ENCODE assay signal across 8 cellular contexts in genomic region chr6:136288566-136289326, GRCh38. TPM values are rescaled to one million over a fixed set of nuclear protein-coding genes. Genes with fewer than 3 reads are reported as not detected.
DNase-seq lines count a peak whose midpoint lies in the region; ATAC-seq and TF ChIP-seq lines count a peak whose summit lies in the region.

No MANE protein-coding gene starts in this region.

- peak; percentile 63 for ATAC-seq in naive thymus-derived CD8-positive, alpha-beta T cell
- ATAC-seq in stimulated activated naive B cell treated with anti-CD40 and anti-IgM and Interleukin-4, amounts not matched to agents 10 μg/mL and 1 μg/mL and 100 μg/mL, for 72 hours (replicated peaks): peak; percentile 38 to 39

- H3K9me3 ChIP-seq in Peyer's patch: no peaks in the 10 kb centered on the region

- peak; percentile 97 for DNase-seq in CD1c-positive myeloid dendritic cell (ENCODE audit: extremely low spot score)
- DNase-seq in GM20000 (ENCODE audit: low spot score): peak; percentile 33
- peak; percentile 84 for DNase-seq in HT1080 (ENCODE audit: low read depth)
- peak; percentile 80 to 92 (median 84) for DNase-seq in Peyer's patch
- peak; percentile 81 for DNase-seq in activated T-helper 9 cell treated with anti-CD3 and anti-CD28 coated beads, Interleukin-2, amount 50 U/mL, for 16 hours (ENCODE audit: low read depth)
- peak; percentile 96 for DNase-seq in fibroblast of peridontal ligament (ENCODE audit: extremely low read depth)
- peak; percentile 75 to 98 (median 94) for DNase-seq in naive thymus-derived CD8-positive, alpha-beta T cell
- peak; percentile 55 for DNase-seq in stimulated activated naive B cell treated with anti-CD40 and anti-IgM and Interleukin-4, amounts not matched to agents 10 μg/mL and 1 μg/mL and 100 μg/mL, for 72 hours

- peak overlapping the region; percentile 99 to 100 (median 100) for H3K27ac ChIP-seq in Peyer's patch

- H3K27me3 ChIP-seq in Peyer's patch: no peaks in the 10 kb centered on the region

- peaks cover 0 to 10% (median 0%) of the 10 kb centered on the region in 5 donors for H3K27me3 Mint-ChIP-seq in naive thymus-derived CD8-positive, alpha-beta T cell
- no peaks in the 10 kb centered on the region for H3K27me3 Mint-ChIP-seq in stimulated activated naive B cell treated with anti-CD40 and anti-IgM and Interleukin-4, amounts not matched to agents 10 μg/mL and 1 μg/mL and 100 μg/mL, for 72 hours

- peak overlapping the region; percentile 87 to 99 (median 94) for H3K4me3 ChIP-seq in Peyer's patch

- H3K4me1 Mint-ChIP-seq in naive thymus-derived CD8-positive, alpha-beta T cell: peaks cover 25 to 68% (median 62%) of the 10 kb centered on the region in 4 donors
- H3K4me1 Mint-ChIP-seq in stimulated activated naive B cell treated with anti-CD40 and anti-IgM and Interleukin-4, amounts not matched to agents 10 μg/mL and 1 μg/mL and 100 μg/mL, for 72 hours: peaks cover 27 to 43% of the 10 kb centered on the region in 2 donors

- H3K4me3 Mint-ChIP-seq in naive thymus-derived CD8-positive, alpha-beta T cell: peak overlapping the region; percentile 95 to 100 (median 99)
- H3K4me3 Mint-ChIP-seq in stimulated activated naive B cell treated with anti-CD40 and anti-IgM and Interleukin-4, amounts not matched to agents 10 μg/mL and 1 μg/mL and 100 μg/mL, for 72 hours: peak overlapping the region; percentile 96 to 99

- peak; percentile 18 to 65 for TF ChIP-seq POLR2A in Peyer's patch (IDR thresholded peaks at IDR 0.05)

- POLR2A ChIA-PET in naive thymus-derived CD8-positive, alpha-beta T cell (lab: Charles Lee): interaction anchor here (0.5 to 5.0 kb wide), 23 partner anchors 11 to 1267 kb away, joined by 3 to 127 read pairs (median 5); partner anchors contain the start of genes AHI1, HBS1L, MAP3K5 and MAP7

- peaks cover 0 to 5% (median 0%) of the 10 kb centered on the region in 9 donors for H3K9me3 Mint-ChIP-seq in naive thymus-derived CD8-positive, alpha-beta T cell
- no peaks in the 10 kb centered on the region for H3K9me3 Mint-ChIP-seq in stimulated activated naive B cell treated with anti-CD40 and anti-IgM and Interleukin-4, amounts not matched to agents 10 μg/mL and 1 μg/mL and 100 μg/mL, for 72 hours

- TF ChIP-seq CTCF in GM20000 (IDR thresholded peaks at IDR 0.05; ENCODE audit: extremely low read depth, missing control alignments): no peak
- peak; percentile 23 to 60 (median 41) for TF ChIP-seq CTCF in Peyer's patch (IDR thresholded peaks at IDR 0.05)

- no peaks in the 10 kb centered on the region for H3K36me3 ChIP-seq in Peyer's patch

- H3K27ac Mint-ChIP-seq in naive thymus-derived CD8-positive, alpha-beta T cell: peak overlapping the region; percentile 99 to 100 (median 100)
- peak overlapping the region; percentile 100 for H3K27ac Mint-ChIP-seq in stimulated activated naive B cell treated with anti-CD40 and anti-IgM and Interleukin-4, amounts not matched to agents 10 μg/mL and 1 μg/mL and 100 μg/mL, for 72 hours

- peaks cover 4 to 28% (median 10%) of the 10 kb centered on the region in 3 donors for H3K36me3 Mint-ChIP-seq in naive thymus-derived CD8-positive, alpha-beta T cell
- peaks cover 25 to 37% of the 10 kb centered on the region in 2 donors for H3K36me3 Mint-ChIP-seq in stimulated activated naive B cell treated with anti-CD40 and anti-IgM and Interleukin-4, amounts not matched to agents 10 μg/mL and 1 μg/mL and 100 μg/mL, for 72 hours

- peaks cover 0 to 47% (median 11%) of the 10 kb centered on the region in 4 donors for H3K4me1 ChIP-seq in Peyer's patch

RNA-seq across cellular contexts. Expression of gene BCLAF1, which starts 0.9 kb away (rescaled TPM):
- 99.0 and 109 TPM in 2 replicates for total RNA-seq in HT1080 (2014; rRNA removed; shearing (Covaris generic))
- 45.7 and 55.3 TPM in 2 replicates for polyA plus RNA-seq in HT1080 (2015; cell fraction: cytosol; rRNA removed)
- polyA plus RNA-seq in HT1080 (2015; cell fraction: nucleus; rRNA removed): 172 and 174 TPM in 2 replicates
- total RNA-seq in Peyer's patch: 100 to 1,000 TPM; 110 to 639 (median 135) TPM
- 100 to 1,000 TPM; 270 to 277 TPM for total RNA-seq in naive thymus-derived CD8-positive, alpha-beta T cell
- 100 to 1,000 TPM; 119 to 127 (median 125) TPM for polyA plus RNA-seq in naive thymus-derived CD8-positive, alpha-beta T cell

RNA-seq across cellular contexts. Expression of gene MTFR2, which starts 38.6 kb away (rescaled TPM):
- 3.9 and 4.0 TPM in 2 replicates for total RNA-seq in HT1080 (2014; rRNA removed; shearing (Covaris generic))
- polyA plus RNA-seq in HT1080 (2015; cell fraction: cytosol; rRNA removed): 17.9 and 18.0 TPM in 2 replicates
- 20.0 and 22.9 TPM in 2 replicates for polyA plus RNA-seq in HT1080 (2015; cell fraction: nucleus; rRNA removed)
- 1 to 10 TPM in 3 of 4 donors, not detected in 1; 2.1 to 5.0 (median 2.7) TPM for total RNA-seq in Peyer's patch
- total RNA-seq in naive thymus-derived CD8-positive, alpha-beta T cell: 1 to 10 TPM; 3.5 to 4.3 TPM
- 1 to 10 TPM in 1 of 3 donors, under 1 TPM in 2; 0.13 to 1.0 (median 0.78) TPM for polyA plus RNA-seq in naive thymus-derived CD8-positive, alpha-beta T cell

Comparison
In these comparisons a context has a peak if more than half of its experiments do, and no peak if none do; other contexts are left out.
1. Peak in every context shown above with its lines: DNase-seq, ATAC-seq, H3K4me3 ChIP-seq and H3K27ac ChIP-seq.
2. DNase-seq: peak in every context shown above with its lines; median percentile 97 in CD1c-positive myeloid dendritic cell; 96 in fibroblast of peridontal ligament; 94 in naive thymus-derived CD8-positive, alpha-beta T cell; 84 in HT1080; 84 in Peyer's patch; 81 in activated T-helper 9 cell treated with anti-CD3 and anti-CD28 coated beads, Interleukin-2, amount 50 U/mL, for 16 hours; 55 in stimulated activated naive B cell treated with anti-CD40 and anti-IgM and Interleukin-4, amounts not matched to agents 10 μg/mL and 1 μg/mL and 100 μg/mL, for 72 hours; 33 in GM20000.